Comparison of ENCODE assay signal across 1 cellular context in the genomic region with DNA sequence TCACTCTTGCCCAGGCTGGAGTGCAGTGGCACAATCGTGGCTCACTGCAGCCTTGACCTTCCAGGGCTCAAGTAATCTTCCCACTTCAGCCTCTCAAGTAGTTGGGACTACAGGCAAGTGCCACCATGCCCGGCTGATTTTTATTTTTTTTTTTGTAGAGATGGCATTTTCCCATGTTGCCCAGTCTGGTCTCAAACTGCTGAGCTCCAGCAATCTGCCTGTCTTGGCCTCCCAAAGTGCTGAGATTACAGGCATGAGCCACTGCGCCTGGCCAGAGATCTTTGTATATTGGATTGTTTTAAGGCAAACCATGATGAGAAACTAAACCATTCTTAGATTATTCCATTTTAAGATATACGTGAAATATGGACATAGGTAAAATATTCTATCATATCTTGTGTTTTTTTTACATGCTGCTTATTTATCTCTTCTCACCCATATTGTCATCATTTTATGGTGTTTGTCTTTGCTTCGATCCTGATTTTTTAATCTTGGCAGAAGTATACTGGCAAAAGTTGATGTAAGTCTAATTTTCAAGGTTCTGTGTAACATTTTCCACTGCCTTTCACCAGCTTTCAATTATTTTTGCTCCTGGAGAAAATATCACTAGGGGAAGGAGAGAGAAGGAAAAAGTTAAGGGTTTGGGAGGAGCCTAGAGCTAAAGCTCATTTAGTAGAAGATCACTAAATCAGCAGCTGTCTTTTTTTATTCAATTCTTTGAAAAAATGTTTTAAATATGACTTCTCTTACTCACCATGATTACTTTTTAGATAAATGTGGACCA.
A peak's percentile ranks its signal among the peaks of the same experiment; 100 is the strongest.
TF ChIP-seq lines count a peak whose summit lies in the region.

No MANE protein-coding gene starts in this region.

TF ChIP-seq in HEK293, 187 proteins besides CTCF, POLR2A, EP300 and RAD21 (continued from another document):
- TF ChIP-seq PRDM6 (tag by site-specific recombination; IDR thresholded peaks at IDR 0.05), result 0 out of 2 replicates have a peak, but pooled peaks have one; percentile 16
- TF ChIP-seq PRDM1 (tag by site-specific recombination; IDR thresholded peaks at IDR 0.05), result peak; percentile 53; the same call in 1 of the 2 replicates
- TF ChIP-seq, protein P1, sequence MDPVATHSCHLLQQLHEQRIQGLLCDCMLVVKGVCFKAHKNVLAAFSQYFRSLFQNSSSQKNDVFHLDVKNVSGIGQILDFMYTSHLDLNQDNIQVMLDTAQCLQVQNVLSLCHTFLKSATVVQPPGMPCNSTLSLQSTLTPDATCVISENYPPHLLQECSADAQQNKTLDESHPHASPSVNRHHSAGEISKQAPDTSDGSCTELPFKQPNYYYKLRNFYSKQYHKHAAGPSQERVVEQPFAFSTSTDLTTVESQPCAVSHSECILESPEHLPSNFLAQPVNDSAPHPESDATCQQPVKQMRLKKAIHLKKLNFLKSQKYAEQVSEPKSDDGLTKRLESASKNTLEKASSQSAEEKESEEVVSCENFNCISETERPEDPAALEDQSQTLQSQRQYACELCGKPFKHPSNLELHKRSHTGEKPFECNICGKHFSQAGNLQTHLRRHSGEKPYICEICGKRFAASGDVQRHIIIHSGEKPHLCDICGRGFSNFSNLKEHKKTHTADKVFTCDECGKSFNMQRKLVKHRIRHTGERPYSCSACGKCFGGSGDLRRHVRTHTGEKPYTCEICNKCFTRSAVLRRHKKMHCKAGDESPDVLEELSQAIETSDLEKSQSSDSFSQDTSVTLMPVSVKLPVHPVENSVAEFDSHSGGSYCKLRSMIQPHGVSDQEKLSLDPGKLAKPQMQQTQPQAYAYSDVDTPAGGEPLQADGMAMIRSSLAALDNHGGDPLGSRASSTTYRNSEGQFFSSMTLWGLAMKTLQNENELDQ (tag by site-specific recombination; IDR thresholded peaks at IDR 0.05; ENCODE audit: low read depth), result no peak
